ENCODE assay signal across 10 cellular contexts in genomic region chr1:167899253-167899681, GRCh38. TPM values are rescaled to one million over a fixed set of nuclear protein-coding genes. Genes with fewer than 3 reads are reported as not detected.
DNase-seq lines count a peak whose midpoint lies in the region; ATAC-seq and TF ChIP-seq lines count a peak whose summit lies in the region.
"Had no signal": no experiment of that assay in that cellular context is flagged by ENCODE, and none has a peak within 500 bp of the region (broad histone marks: within the 10 kb centered on the region; RNA-seq: fewer than 3 reads in every experiment).

No MANE protein-coding gene starts in this region.

- H3K36me3 ChIP-seq in MG63 = no peaks in the 10 kb centered on the region

- DNase-seq in MG63 (peak; percentile 71), posterior vena cava (ENCODE audit: low spot score) (peak; percentile 89), GOT3 (lab: John Stamatoyannopoulos, UW) (no peak), mesothelial cell of epicardium (ENCODE audit: low spot score in 2 of 2, unreplicated experiment in 2 of 2) (no peak), GF-D8 (lab: John Stamatoyannopoulos, UW) (no peak)
- no peak for DNase-seq in stimulated activated naive CD4-positive, alpha-beta T cell treated with Interleukin-2 at 50 U/mL for 16 hours (lab: John Stamatoyannopoulos, UW)
- DNase-seq: dermis blood vessel endothelial cell, GDM1 had no signal

- intact Hi-C loops in posterior vena cava (cut with DNase I) = no loop called here

- ATAC-seq in GM18858 (IDR thresholded peaks at IDR 0.05; ENCODE audit: unreplicated experiment) (peak; percentile 88), GM21825 (IDR thresholded peaks at IDR 0.05; ENCODE audit: unreplicated experiment) (peak; percentile 93)

- no peaks in the 10 kb centered on the region for H3K9me3 Mint-ChIP-seq in mesothelial cell of epicardium

- H3K4me3 ChIP-seq in MG63 = no peak overlapping the region

- no peak overlapping the region for H3K27ac Mint-ChIP-seq in mesothelial cell of epicardium

- no peaks in the 10 kb centered on the region for H3K27me3 Mint-ChIP-seq in mesothelial cell of epicardium (ENCODE audit: low read depth)

- H3K4me3 Mint-ChIP-seq in mesothelial cell of epicardium = no peak overlapping the region

- no peaks in the 10 kb centered on the region for H3K36me3 Mint-ChIP-seq in mesothelial cell of epicardium

- H3K27me3 ChIP-seq in MG63 = no peaks in the 10 kb centered on the region

- no peaks in the 10 kb centered on the region for H3K4me1 Mint-ChIP-seq in mesothelial cell of epicardium

- H3K9me3 ChIP-seq in MG63 = no peaks in the 10 kb centered on the region; the same call in 1 of the 2 replicates

- no peak for TF ChIP-seq CTCF in mesothelial cell of epicardium (IDR thresholded peaks at IDR 0.05; ENCODE audit: unreplicated experiment)

RNA-seq across cellular contexts. Expression of gene ADCY10, which starts 14.7 kb away (rescaled TPM):
- 0.13 TPM in 1 of 2 replicates, not detected in the other for total RNA-seq in MG63 (2014; rRNA removed; shearing (Covaris generic); ENCODE audit: low replicate concordance)
- total RNA-seq in posterior vena cava = under 1 TPM; 0.28 to 0.38 TPM
- 0.04 to 0.47 TPM (median 0.16 TPM) in 3 replicates for total RNA-seq in mesothelial cell of epicardium

RNA-seq across cellular contexts. Expression of gene DCAF6, which starts 37.2 kb away (rescaled TPM):
- 70.1 and 99.3 TPM in 2 replicates for total RNA-seq in MG63 (2014; rRNA removed; shearing (Covaris generic); ENCODE audit: low replicate concordance)
- 10 to 100 TPM; 50.2 to 55.9 TPM for total RNA-seq in posterior vena cava
- 34.0 to 34.4 TPM (median 34.0 TPM) in 3 replicates for total RNA-seq in mesothelial cell of epicardium

RNA-seq across cellular contexts. Expression of gene MPC2, which starts 37.6 kb away (rescaled TPM):
- total RNA-seq in MG63 (2014; rRNA removed; shearing (Covaris generic); ENCODE audit: low replicate concordance) = 165 and 172 TPM in 2 replicates
- total RNA-seq in posterior vena cava (10 to 100 TPM; 61.5 to 62.2 TPM), mesothelial cell of epicardium (20.5 to 23.9 TPM (median 21.4 TPM) in 3 replicates)

Comparison
In these comparisons a context has a peak if more than half of its experiments do, and no peak if none do; other contexts are left out.
1. DNase-seq: peak in MG63 (single experiment) and posterior vena cava (single experiment); none in stimulated activated naive CD4-positive, alpha-beta T cell treated with Interleukin-2 at 50 U/mL for 16 hours (single experiment), GOT3 (single experiment), mesothelial cell of epicardium (0 of 2) and GF-D8 (single experiment).